Comparison of ENCODE assay signal across 20 cellular contexts in the genomic region with DNA sequence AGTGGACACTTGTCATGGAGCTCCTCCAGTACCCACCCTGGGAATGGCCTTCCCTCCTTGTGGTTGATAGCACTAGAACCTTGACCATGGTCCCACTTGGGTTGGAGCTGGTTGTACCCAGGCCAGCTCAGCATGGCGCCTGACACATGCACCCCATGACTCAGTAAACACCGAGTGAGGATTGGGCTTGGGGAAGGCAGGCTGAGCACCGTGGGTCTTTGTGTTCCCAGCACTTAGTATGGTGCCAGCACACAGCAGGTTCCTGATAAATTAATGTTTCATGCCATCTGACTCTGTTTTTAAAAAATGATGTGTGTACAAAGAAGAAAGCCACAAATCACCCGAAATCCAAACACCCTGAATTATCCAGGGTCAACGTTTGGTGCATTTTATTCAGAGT.
A peak's percentile ranks its signal among the peaks of the same experiment; 100 is the strongest.
DNase-seq lines count a peak whose midpoint lies in the region; ATAC-seq and TF ChIP-seq lines count a peak whose summit lies in the region.
"Had no signal": no experiment of that assay in that cellular context is flagged by ENCODE, and none has a peak within 500 bp of the region (broad histone marks: within the 10 kb centered on the region; RNA-seq: fewer than 3 reads in every experiment).

No MANE protein-coding gene starts in this region.

- no peaks in the 10 kb centered on the region for H3K36me3 ChIP-seq in HEK293 (ENCODE audit: control insufficient read depth in 2 of 2, insufficient read depth in 1 of 2, low read length in 2 of 2)
- no peaks in the 10 kb centered on the region for H3K36me3 ChIP-seq in transverse colon
- H3K36me3 ChIP-seq: BLaER1 had no signal

- H3K4me1 ChIP-seq in HEK293 (ENCODE audit: control insufficient read depth, insufficient read depth, low read length): no peaks in the 10 kb centered on the region
- no peaks in the 10 kb centered on the region for H3K4me1 ChIP-seq in transverse colon

- no peak overlapping the region for H3K27ac Mint-ChIP-seq in activated T-cell treated with anti-CD3 and anti-CD28 coated beads, Interleukin-2, amount 50 U/mL, for 24 hours
- H3K27ac Mint-ChIP-seq: CD4-positive, alpha-beta memory T cell; HFFc6 had no signal

- H3K9me3 ChIP-seq in HEK293 (ENCODE audit: control insufficient read depth, insufficient read depth, low read depth, low read length): no peaks in the 10 kb centered on the region
- H3K9me3 ChIP-seq in transverse colon: no peaks in the 10 kb centered on the region
- H3K9me3 ChIP-seq: BLaER1 had no signal

- TF ChIP-seq EP300 in transverse colon (IDR thresholded peaks at IDR 0.05; ENCODE audit: low read depth): no peak

- DNase-seq in NCI-H2081 treated with DMSO at 0.1 percent for 48 hours (lab: John Stamatoyannopoulos, UW) (peak; percentile 53), mesenteric fat pad (ENCODE audit: low spot score) (peak; percentile 68), transverse colon (no peak), hypothalamus (lab: John Stamatoyannopoulos, UW) (no peak)
- no peak for DNase-seq in activated T-cell treated with anti-CD3 and anti-CD28 coated beads, Interleukin-2, amount 50 U/mL, for 24 hours
- DNase-seq: Calu3; CD4-positive, alpha-beta memory T cell; DMS153; H7; HFFc6; Kasumi-1; NCI-H1417 treated with DMSO at 0.1 percent for 48 hours; NCI-H2029; NCI-H2171; NCI-H345; NCI-H524 treated with DMSO at 0.1 percent for 48 hours; Right ventricle myocardium superior had no signal

- TF ChIP-seq POLR2A in transverse colon (IDR thresholded peaks at IDR 0.05): no peak

- in situ Hi-C loops in transverse colon (cut with MboI; ENCODE audit: low pct_ligation_motif_present in 1 of 4, low pct_unique_long_range_greater_than_20kb in 1 of 4, low sequenced_read_pairs in 3 of 4): no loop called here

- 74 to 83% methylated on average over 5 of the region's 5 CpGs for WGBS in transverse colon (ENCODE audit: low coverage in 1 of 2), 2 donors

- no peak overlapping the region for H3K4me3 Mint-ChIP-seq in activated T-cell treated with anti-CD3 and anti-CD28 coated beads, Interleukin-2, amount 50 U/mL, for 24 hours
- H3K4me3 Mint-ChIP-seq: CD4-positive, alpha-beta memory T cell; HFFc6 had no signal

- no peak overlapping the region for H3K4me3 ChIP-seq in HEK293 (ENCODE audit: low read depth, low read length)
- no peak overlapping the region for H3K4me3 ChIP-seq in transverse colon
- H3K4me3 ChIP-seq: BLaER1 had no signal

- H3K27me3 Mint-ChIP-seq in activated T-cell treated with anti-CD3 and anti-CD28 coated beads, Interleukin-2, amount 50 U/mL, for 24 hours: peaks cover 8% of the 10 kb centered on the region

- CTCF ChIA-PET in HEK293 (lab: Yijun Ruan, JAX): no interaction called here

- no peaks in the 10 kb centered on the region for H3K36me3 Mint-ChIP-seq in activated T-cell treated with anti-CD3 and anti-CD28 coated beads, Interleukin-2, amount 50 U/mL, for 24 hours (ENCODE audit: low read depth)
- H3K36me3 Mint-ChIP-seq: CD4-positive, alpha-beta memory T cell had no signal

- POLR2A ChIA-PET in HEK293 (lab: Yijun Ruan, JAX): no interaction called here

- ATAC-seq in HG02623 (IDR thresholded peaks at IDR 0.05; ENCODE audit: unreplicated experiment): no peak

- no peaks in the 10 kb centered on the region for H3K9me3 Mint-ChIP-seq in activated T-cell treated with anti-CD3 and anti-CD28 coated beads, Interleukin-2, amount 50 U/mL, for 24 hours
- H3K9me3 Mint-ChIP-seq: HFFc6 had no signal

- no peaks in the 10 kb centered on the region for H3K27me3 ChIP-seq in transverse colon
- H3K27me3 ChIP-seq: BLaER1 had no signal

- no peak overlapping the region for H3K27ac ChIP-seq in HEK293 (ENCODE audit: extremely low read depth, low read depth, low read length)
- no peak overlapping the region for H3K27ac ChIP-seq in transverse colon
- H3K27ac ChIP-seq: BLaER1 had no signal

- no peak for TF ChIP-seq CTCF in HEK293 (tag by site-specific recombination; IDR thresholded peaks at IDR 0.05)
- no peak for TF ChIP-seq CTCF in transverse colon (IDR thresholded peaks at IDR 0.05)

- no peaks in the 10 kb centered on the region for H3K4me1 Mint-ChIP-seq in activated T-cell treated with anti-CD3 and anti-CD28 coated beads, Interleukin-2, amount 50 U/mL, for 24 hours (ENCODE audit: low read depth)
- H3K4me1 Mint-ChIP-seq: CD4-positive, alpha-beta memory T cell had no signal

- intact Hi-C loops in transverse colon (cut with DNase I; ENCODE audit: low total_unique reads): no loop called here

TF ChIP-seq in HEK293, 187 proteins besides CTCF, POLR2A, EP300 and RAD21:
- TF ChIP-seq ZNF600 (tag by site-specific recombination; IDR thresholded peaks at IDR 0.05) (no peak), ZIC2 (tag by site-specific recombination; IDR thresholded peaks at IDR 0.05) (peak; percentile 44)

Comparison
In these comparisons a context has a peak if more than half of its experiments do, and no peak if none do; other contexts are left out.
1. DNase-seq: peak in NCI-H2081 treated with DMSO at 0.1 percent for 48 hours (single experiment) and mesenteric fat pad (single experiment); none in activated T-cell treated with anti-CD3 and anti-CD28 coated beads, Interleukin-2, amount 50 U/mL, for 24 hours (single experiment), transverse colon (single experiment) and hypothalamus (0 of 51).